12 cellular contexts compared by ENCODE assay signal in the genomic region with DNA sequence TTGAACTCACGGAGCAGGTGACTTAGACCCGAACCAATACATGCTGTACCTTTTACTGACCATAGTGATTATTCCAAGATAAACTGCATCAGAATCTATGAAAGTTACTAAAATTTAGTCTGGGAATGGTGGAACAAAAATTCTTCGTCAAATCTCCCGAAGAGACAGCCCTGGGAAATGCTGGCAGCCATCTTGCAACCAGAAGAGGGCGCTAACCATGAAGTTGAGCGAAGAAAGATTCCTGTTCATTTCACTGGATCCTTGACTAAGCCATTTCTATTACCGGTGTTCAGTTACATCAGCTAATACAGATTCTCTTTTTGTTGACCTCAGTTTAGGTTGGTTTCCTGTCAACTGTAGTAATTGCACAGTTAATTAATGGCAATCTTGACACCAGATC.
DNase-seq lines count a peak whose midpoint lies in the region; ATAC-seq and TF ChIP-seq lines count a peak whose summit lies in the region.
"Had no signal": no experiment of that assay in that cellular context is flagged by ENCODE, and none has a peak within 500 bp of the region (broad histone marks: within the 10 kb centered on the region; RNA-seq: fewer than 3 reads in every experiment).

No MANE protein-coding gene starts in this region.

- BruUV-seq in A673 (replicated peaks; lab: Mats Ljungman, UMichigan): no TSS peak

- H4K20me1 ChIP-seq in OCI-LY3 (ENCODE audit: insufficient read depth, low read length): no peaks in the 10 kb centered on the region

- no peaks in the 10 kb centered on the region for H3K79me2 ChIP-seq in OCI-LY3 (ENCODE audit: low read length)

- H2AFZ ChIP-seq in OCI-LY3 (ENCODE audit: low read depth, low read length): no peak overlapping the region

- intact Hi-C loops in A673 (cut with micrococcal nuclease; ENCODE audit: unreplicated experiment): no loop called here

- CTCF ChIA-PET in A673 (lab: Charles Lee): interaction anchor here (1.1 kb wide), 1 partner anchor 26 kb away, joined by 4 read pairs; no protein-coding TSS in a partner anchor

- TF ChIP-seq CTCF in A673 (conservative IDR thresholded peaks at IDR 0.05; ENCODE audit: low read depth, low read length) (peak; percentile 68), GM10266 (IDR thresholded peaks at IDR 0.05; ENCODE audit: control insufficient read depth, insufficient read depth, low read depth, missing control alignments) (peak; percentile 26), OCI-LY3 (IDR thresholded peaks at IDR 0.05; ENCODE audit: low read depth, low read length) (peak; percentile 49), foreskin fibroblast (IDR thresholded peaks at IDR 0.05; ENCODE audit: low read depth, low read length) (peak; percentile 12)

- ATAC-seq in GM18907 (IDR thresholded peaks at IDR 0.05; ENCODE audit: unreplicated experiment): no peak

- H3K4me1 ChIP-seq in A673 (ENCODE audit: insufficient read depth, low read length, poor library complexity, severe bottlenecking) (peaks cover 5% of the 10 kb centered on the region), OCI-LY3 (ENCODE audit: low read length) (no peaks in the 10 kb centered on the region)

- H3K4me2 ChIP-seq in OCI-LY3 (ENCODE audit: low read length): no peak overlapping the region

- H3K27ac ChIP-seq in A673 (ENCODE audit: low read depth, low read length, poor library complexity, severe bottlenecking): no peak overlapping the region
- no peak overlapping the region for H3K27ac ChIP-seq in OCI-LY3 (ENCODE audit: low read length)
- H3K27ac ChIP-seq: epithelial cell of prostate, suprapubic skin had no signal

- POLR2A ChIA-PET in A673 (lab: Charles Lee; ENCODE audit: low non-redundant PET): no interaction called here

- H3K27me3 ChIP-seq in A673 (replicated peaks; ENCODE audit: insufficient read depth, low read depth, low read length, poor library complexity) (no peaks in the 10 kb centered on the region), OCI-LY3 (ENCODE audit: low read depth, low read length) (no peaks in the 10 kb centered on the region)
- H3K27me3 ChIP-seq: suprapubic skin had no signal

- H3K4me3 ChIP-seq in A673 (ENCODE audit: low read depth, low read length, poor library complexity, severe bottlenecking) (no peak overlapping the region), OCI-LY3 (ENCODE audit: low read length) (no peak overlapping the region), foreskin fibroblast (ENCODE audit: low read depth in 1 of 2, low read length in 2 of 2) (no peak overlapping the region)
- H3K4me3 ChIP-seq: suprapubic skin had no signal

- DNase-seq in A673 (ENCODE audit: low spot score) (peak; percentile 56), GM10266 (ENCODE audit: extremely low spot score) (no peak), foreskin fibroblast (no peak), activated gamma-delta T cell (lab: John Stamatoyannopoulos, UW) (no peak), NCI-H510A (lab: John Stamatoyannopoulos, UW) (no peak)
- DNase-seq in activated CD8-positive, alpha-beta memory T cell treated with anti-CD3 and anti-CD28 coated beads, Interleukin-2, amount 50 U/mL, for 48 hours: no peak
- DNase-seq: NCI-H187, T-helper 2 cell had no signal

- H3K9me3 ChIP-seq in A673 (ENCODE audit: low read depth, low read length, poor library complexity, severe bottlenecking) (no peaks in the 10 kb centered on the region), OCI-LY3 (ENCODE audit: insufficient read depth, low read length) (no peaks in the 10 kb centered on the region)
- H3K9me3 ChIP-seq: suprapubic skin had no signal

- H3K36me3 ChIP-seq in A673 (ENCODE audit: insufficient read depth, low read length, poor library complexity, severe bottlenecking) (no peaks in the 10 kb centered on the region), OCI-LY3 (replicated peaks; ENCODE audit: low read depth, low read length) (no peaks in the 10 kb centered on the region)

- H3K9ac ChIP-seq in OCI-LY3 (ENCODE audit: low read length): no peak overlapping the region

Comparison
In these comparisons a context has a peak if more than half of its experiments do, and no peak if none do; other contexts are left out.
1. CTCF ChIP-seq: peak in every context shown above with its lines; median percentile 68 in A673; 49 in OCI-LY3; 26 in GM10266; 12 in foreskin fibroblast.